ENCODE assay signal across 8 cellular contexts in the genomic region with DNA sequence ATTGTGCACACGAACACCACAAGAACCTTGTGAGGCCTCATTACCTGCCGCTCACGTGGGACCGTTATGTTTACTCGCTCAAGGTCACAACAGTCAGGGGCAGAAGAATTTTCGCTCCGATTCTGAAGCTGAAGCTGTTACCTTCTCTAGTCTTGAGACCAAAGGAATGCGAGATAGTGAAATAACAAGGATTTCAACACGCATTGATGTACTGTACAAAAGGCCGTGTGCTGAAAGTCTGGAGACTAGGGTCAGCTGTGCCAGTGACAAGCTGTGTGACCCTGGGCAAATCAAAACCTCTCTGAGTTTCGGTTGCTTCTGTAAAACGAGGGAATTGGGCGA. TPM values are rescaled to one million over a fixed set of nuclear protein-coding genes. Genes with fewer than 3 reads are reported as not detected.
A peak's percentile ranks its signal among the peaks of the same experiment; 100 is the strongest.
DNase-seq lines count a peak whose midpoint lies in the region; ATAC-seq, FAIRE-seq and TF ChIP-seq lines count a peak whose summit lies in the region.

No MANE protein-coding gene starts in this region.

- peak; percentile 21 for ATAC-seq in HG02642 (IDR thresholded peaks at IDR 0.05; ENCODE audit: poor library complexity, unreplicated experiment)
- ATAC-seq in HepG2: peak; percentile 52

- no peak for TF ChIP-seq CTCF in astrocyte of the spinal cord (IDR thresholded peaks at IDR 0.05; ENCODE audit: low read depth, low read length)
- no peak for TF ChIP-seq CTCF in HepG2 (CRISPR knock-in tag; IDR thresholded peaks at IDR 0.05)

- FAIRE-seq in HepG2 (lab: Jason Lieb, UNC): peak; percentile 18

- H3K9me3 ChIP-seq in HepG2 (ENCODE audit: low read length): peaks cover 17% of the 10 kb centered on the region

- TF ChIP-seq RAD21 in HepG2 (CRISPR knock-in tag; IDR thresholded peaks at IDR 0.05): no peak

- H4K20me1 ChIP-seq in HepG2 (ENCODE audit: insufficient read depth, low read length): no peaks in the 10 kb centered on the region

- peaks cover 56% of the 10 kb centered on the region for H3K4me1 ChIP-seq in HepG2 (ENCODE audit: insufficient read depth, low read length)

- intact Hi-C loops in HepG2 (cut with micrococcal nuclease; ENCODE audit: unreplicated experiment): loop anchor here (2.0 to 10.0 kb wide), 2 partner anchors 115 to 271 kb away; partner anchors contain the start of gene NAB1

- in situ Hi-C loops in astrocyte of the spinal cord (cut with HindIII; ENCODE audit: low sequenced_read_pairs): no loop called here
- in situ Hi-C loops in HepG2 (cut with HindIII; ENCODE audit: extremely low pct_ligation_motif_present, low pct_unique_long_range_greater_than_20kb): no loop called here

- TF ChIP-seq POLR2A in Raji (IDR thresholded peaks at IDR 0.05; ENCODE audit: insufficient read depth, low read depth, low read length): peak; percentile 54; the same call in 1 of the 2 replicates
- no peak; a peak in 1 of 4 replicates for TF ChIP-seq POLR2A in HepG2 (IDR thresholded peaks at IDR 0.05; ENCODE audit: insufficient read depth in 1 of 2, low read depth in 2 of 2, low read length in 2 of 2)

- TF ChIP-seq EP300 in HepG2 (IDR thresholded peaks at IDR 0.05; ENCODE audit: low read depth in 2 of 2, low read length in 2 of 2): no peak; a peak in 1 of 4 replicates
- no peak for TF ChIP-seq EP300 in HepG2 (CRISPR knock-in tag; IDR thresholded peaks at IDR 0.05; ENCODE audit: borderline replicate concordance)

- H3K27me3 ChIP-seq in HepG2 (ENCODE audit: control insufficient read depth in 1 of 2, insufficient read depth in 2 of 2, low read length in 2 of 2): no peaks in the 10 kb centered on the region

- BruUV-seq in HepG2 (replicated peaks; lab: Mats Ljungman, UMichigan): no TSS peak

- H3K36me3 ChIP-seq in HepG2 (replicated peaks in 1 of 2; ENCODE audit: control insufficient read depth in 1 of 2, insufficient read depth in 2 of 2, low read length in 2 of 2): no peaks in the 10 kb centered on the region

- CTCF ChIA-PET in HepG2 (lab: Yijun Ruan, JAX; ENCODE audit: low intra/inter-chr PET ratio, low total read pairs): no interaction called here

- under 1% methylated on average over 13 of the region's 13 CpGs for WGBS in HepG2 (ENCODE audit: low lambda C conversion rate)

- peaks cover 6% of the 10 kb centered on the region for H3K79me2 ChIP-seq in HepG2 (ENCODE audit: insufficient read depth, low read length)

- DNase-seq in ELR (ENCODE audit: low read depth): peak; percentile 46
- DNase-seq in astrocyte of the spinal cord (ENCODE audit: low read depth, low spot score): no peak
- peak; percentile 79 for DNase-seq in HepG2 (ENCODE audit: low spot score)
- DNase-seq in stimulated activated CD8-positive, alpha-beta memory T cell treated with anti-CD3 and anti-CD28 coated beads, Interleukin-7, amount 100 ng/mL, for 24 hours (ENCODE audit: low read depth): peak; percentile 21
- no peak for DNase-seq in mucosa of gallbladder (ENCODE audit: low spot score)
- no peak for DNase-seq in NCI-H1436 (lab: John Stamatoyannopoulos, UW)

- H3K4me3 ChIP-seq in astrocyte of the spinal cord (ENCODE audit: low read depth, low read length): peak overlapping the region; percentile 44
- H3K4me3 ChIP-seq in HepG2 (replicated peaks in 1 of 3; ENCODE audit: insufficient read depth in 1 of 3, low read depth in 2 of 3, low read length in 3 of 3): peak overlapping the region; percentile 77 to 90 (median 85)

- H3K4me2 ChIP-seq in HepG2 (ENCODE audit: low read depth, low read length): peak overlapping the region; percentile 94

- H2AFZ ChIP-seq in HepG2 (ENCODE audit: low read length): peak overlapping the region; percentile 92

- H3K27ac ChIP-seq in HepG2 (ENCODE audit: extremely low read length, insufficient read depth, low read length): peak overlapping the region; percentile 91

- POLR2A ChIA-PET in HepG2 (lab: Yijun Ruan, JAX): interaction anchor here (0.6 to 2.2 kb wide), 12 partner anchors 11 to 353 kb away, joined by 3 to 11 read pairs (median 4); partner anchors contain the start of genes HIBCH and NAB1

- peak overlapping the region; percentile 88 for H3K9ac ChIP-seq in HepG2 (ENCODE audit: insufficient read depth, low read depth, low read length)

TF ChIP-seq in HepG2, 621 proteins besides CTCF, POLR2A, EP300 and RAD21 (continues in another document):
- TF ChIP-seq, protein P1, sequence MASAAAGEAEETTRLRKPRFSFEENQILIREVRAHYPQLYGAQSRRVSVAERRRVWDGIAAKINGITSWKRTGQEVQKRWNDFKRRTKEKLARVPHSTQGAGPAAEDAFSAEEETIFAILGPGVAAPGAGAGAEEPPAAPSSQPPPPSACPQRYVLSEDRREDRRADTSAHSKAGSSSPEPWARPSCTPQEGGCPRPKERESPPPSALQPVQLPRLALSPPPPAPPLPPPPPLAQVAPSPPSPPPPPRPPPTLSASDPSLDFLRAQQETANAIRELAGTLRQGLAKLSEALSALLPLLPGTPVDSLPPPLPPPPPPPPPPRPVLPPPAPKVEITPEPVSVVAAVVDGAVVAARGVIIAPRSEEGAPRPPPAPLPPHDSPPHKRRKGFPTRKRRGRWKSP (CRISPR knock-in tag; IDR thresholded peaks at IDR 0.05): no peak; the same call in 1 of the 2 replicates
- TF ChIP-seq THAP9 (CRISPR knock-in tag; IDR thresholded peaks at IDR 0.05; ENCODE audit: borderline replicate concordance): 0 out of 2 replicates have a peak, but pooled peaks have one; percentile 18
- TF ChIP-seq MIER3 (CRISPR knock-in tag; IDR thresholded peaks at IDR 0.05; ENCODE audit: borderline replicate concordance): peak; percentile 19; the same call in 1 of the 2 replicates
- TF ChIP-seq, protein P2, sequence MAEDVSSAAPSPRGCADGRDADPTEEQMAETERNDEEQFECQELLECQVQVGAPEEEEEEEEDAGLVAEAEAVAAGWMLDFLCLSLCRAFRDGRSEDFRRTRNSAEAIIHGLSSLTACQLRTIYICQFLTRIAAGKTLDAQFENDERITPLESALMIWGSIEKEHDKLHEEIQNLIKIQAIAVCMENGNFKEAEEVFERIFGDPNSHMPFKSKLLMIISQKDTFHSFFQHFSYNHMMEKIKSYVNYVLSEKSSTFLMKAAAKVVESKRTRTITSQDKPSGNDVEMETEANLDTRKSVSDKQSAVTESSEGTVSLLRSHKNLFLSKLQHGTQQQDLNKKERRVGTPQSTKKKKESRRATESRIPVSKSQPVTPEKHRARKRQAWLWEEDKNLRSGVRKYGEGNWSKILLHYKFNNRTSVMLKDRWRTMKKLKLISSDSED (CRISPR knock-in tag; IDR thresholded peaks at IDR 0.05): no peak
- peak; percentile 55; the same call in 1 of the 2 replicates for TF ChIP-seq HDAC1 (CRISPR knock-in tag; IDR thresholded peaks at IDR 0.05)
- TF ChIP-seq MXI1 (IDR thresholded peaks at IDR 0.05; ENCODE audit: borderline replicate concordance, low read depth, low read length): peak; percentile 60; the same call in 1 of the 3 replicates
- no peak for TF ChIP-seq ZNF879 (CRISPR knock-in tag; IDR thresholded peaks at IDR 0.05)

RNA-seq across cellular contexts. Expression of gene NEMP2, which starts 0.6 kb away (rescaled TPM):
- 7.8 and 9.8 TPM in 2 replicates for total RNA-seq in HepG2 (2016; rRNA removed; fragmentation: Illumina TruSeq; extraction: Trizol)
- 3.3 and 4.6 TPM in 2 replicates for total RNA-seq in HepG2 (2016; cell fraction: cytosol; rRNA removed; fragmentation: Illumina TruSeq; extraction: Trizol; ENCODE audit: low read depth)
- total RNA-seq in HepG2 (2016; cell fraction: insoluble cytoplasmic fraction; rRNA removed; fragmentation: Illumina TruSeq; extraction: Trizol): 8.3 and 9.0 TPM in 2 replicates
- 6.5 and 7.6 TPM in 2 replicates for total RNA-seq in HepG2 (2016; cell fraction: membrane; rRNA removed; fragmentation: Illumina TruSeq; extraction: Trizol)
- 9.1 and 11.4 TPM in 2 replicates for total RNA-seq in HepG2 (2016; cell fraction: nucleus; rRNA removed; fragmentation: Illumina TruSeq; extraction: Trizol)
- 2.4 and 3.3 TPM in 2 replicates for polyA plus RNA-seq in HepG2 (2011; rRNA removed)
- 1.9 and 4.3 TPM in 2 replicates for polyA plus RNA-seq in HepG2 (2011; cell fraction: cytosol; rRNA removed)
- 1.3 and 2.1 TPM in 2 replicates for polyA plus RNA-seq in HepG2 (2011; cell fraction: nucleus; rRNA removed)
- polyA plus RNA-seq in HepG2 (2012): 4.0 and 10.3 TPM in 2 replicates
- 1.8 and 2.3 TPM in 2 replicates for polyA plus RNA-seq in HepG2 (2016; cell fraction: cytosol; fragmentation: Illumina TruSeq; extraction: Trizol; ENCODE audit: low read depth)
- 5.0 and 6.7 TPM in 2 replicates for polyA plus RNA-seq in HepG2 (2016; cell fraction: insoluble cytoplasmic fraction; fragmentation: Illumina TruSeq; extraction: Trizol; ENCODE audit: low read depth)
- 3.9 and 4.2 TPM in 2 replicates for polyA plus RNA-seq in HepG2 (2016; cell fraction: membrane; fragmentation: Illumina TruSeq; extraction: Trizol; ENCODE audit: low read depth)
- 5.9 and 7.7 TPM in 2 replicates for polyA plus RNA-seq in HepG2 (2016; cell fraction: nucleus; fragmentation: Illumina TruSeq; extraction: Trizol; ENCODE audit: insufficient read depth, low read depth)
- polyA minus RNA-seq in HepG2 (2011; rRNA and poly(A)+ RNA removed; ENCODE audit: low replicate concordance): 11.9 and 13.0 TPM in 2 replicates
- 4.2 and 8.0 TPM in 2 replicates for polyA minus RNA-seq in HepG2 (2011; cell fraction: cytosol; rRNA and poly(A)+ RNA removed)
- polyA minus RNA-seq in HepG2 (2011; cell fraction: nucleus; rRNA and poly(A)+ RNA removed): 16.9 and 24.9 TPM in 2 replicates
- 3.8 TPM for total RNA-seq in mucosa of gallbladder

Comparison
In these comparisons a context has a peak if more than half of its experiments do, and no peak if none do; other contexts are left out.
1. DNase-seq: peak in ELR (single experiment), HepG2 (single experiment) and stimulated activated CD8-positive, alpha-beta memory T cell treated with anti-CD3 and anti-CD28 coated beads, Interleukin-7, amount 100 ng/mL, for 24 hours (single experiment); none in astrocyte of the spinal cord (single experiment), mucosa of gallbladder (single experiment) and NCI-H1436 (single experiment).